Comparison of ENCODE assay signal across 8 cellular contexts in genomic region chr14:20461230-20462141, GRCh38. TPM values are rescaled to one million over a fixed set of nuclear protein-coding genes. Genes with fewer than 3 reads are reported as not detected.
A peak's percentile ranks its signal among the peaks of the same experiment; 100 is the strongest.
DNase-seq lines count a peak whose midpoint lies in the region; ATAC-seq and TF ChIP-seq lines count a peak whose summit lies in the region.

PIP4P1 (minus strand) TSS chr14:20461434; CDS start chr14:20461325, 109 bp downstream.

- H2BK5ac ChIP-seq in H9 (ENCODE audit: insufficient read length, low read length): no peak within 1 kb of the TSS

- no peaks in the 10 kb centered on the region; the same call in 1 of the 2 replicates for H3K4me1 ChIP-seq in H9 (ENCODE audit: insufficient read depth, low read length)

- H2BK120ac ChIP-seq in H9 (ENCODE audit: low read depth, low read length, poor library complexity, severe bottlenecking): peak within 1 kb of the TSS; percentile 69

- H3K27me3 ChIP-seq in H9 (ENCODE audit: insufficient read depth, low read length): no peaks in the 10 kb centered on the region
- H3K27me3 ChIP-seq in MG63: no peaks in the 10 kb centered on the region

- H3K4me3 Mint-ChIP-seq in H9: peak within 1 kb of the TSS; percentile 89 to 93
- peak within 1 kb of the TSS; percentile 95 for H3K4me3 Mint-ChIP-seq in natural killer cell treated with Interleukin-12 subunit alpha and Interleukin-12 subunit beta and Interleukin-15 and Interleukin-18, amount 100 ng/mL, for 72 hours

- H4K91ac ChIP-seq in H9 (ENCODE audit: insufficient read length, low read depth, low read length): no peak within 1 kb of the TSS

- no peak within 1 kb of the TSS for H4K8ac ChIP-seq in H9 (replicated peaks; ENCODE audit: insufficient read length, low read depth, low read length)

- peaks cover 4 to 5% of the 10 kb centered on the region in 2 experiments; a peak in 3 of 5 replicates for H3K9me3 Mint-ChIP-seq in H9
- no peaks in the 10 kb centered on the region for H3K9me3 Mint-ChIP-seq in natural killer cell treated with Interleukin-12 subunit alpha and Interleukin-12 subunit beta and Interleukin-15 and Interleukin-18, amount 100 ng/mL, for 72 hours

- peak; percentile 97 for ATAC-seq in natural killer cell treated with Interleukin-12 subunit alpha and Interleukin-12 subunit beta and Interleukin-15 and Interleukin-18, amount 100 ng/mL, for 72 hours
- ATAC-seq in stimulated activated naive CD8-positive, alpha-beta T cell treated with anti-CD3 and anti-CD28 coated beads, Interleukin-15, Interleukin-2, amounts not matched to agents 100 U/mL and 50 U/mL, for 24 hours: peak; percentile 98

- H2AK5ac ChIP-seq in H9 (ENCODE audit: insufficient read length, low read length): no peak within 1 kb of the TSS

- no peak within 1 kb of the TSS; the same call in 1 of the 2 replicates for H3K4ac ChIP-seq in H9 (ENCODE audit: low read depth, low read length)

- no peak within 1 kb of the TSS for H2BK12ac ChIP-seq in H9 (ENCODE audit: insufficient read length, low read depth, low read length)

- no peak within 1 kb of the TSS for H3K56ac ChIP-seq in H9 (ENCODE audit: insufficient read length, low read depth, low read length)

- H3K9me3 ChIP-seq in H9 (ENCODE audit: control insufficient read depth, low read depth, low read length) (no peaks in the 10 kb centered on the region), MG63 (no peaks in the 10 kb centered on the region)

- peak within 1 kb of the TSS; percentile 72 for H3K9ac ChIP-seq in H9 (ENCODE audit: extremely low read depth, insufficient read length, low read length)

- no peak within 1 kb of the TSS for H4K5ac ChIP-seq in H9 (ENCODE audit: insufficient read length, low read depth, low read length)

- no peak within 1 kb of the TSS for H3T11ph ChIP-seq in H9 (ENCODE audit: low read length)

- DNase-seq in ELR (ENCODE audit: low read depth): peak; percentile 99
- DNase-seq in H9: peak; percentile 100
- DNase-seq in MG63: peak; percentile 98
- DNase-seq in SHP77 treated with DMSO at 0.1 percent for 48 hours (lab: John Stamatoyannopoulos, UW): peak; percentile 100
- peak; percentile 100 for DNase-seq in activated effector memory CD4-positive, alpha-beta T cell treated with anti-CD3 and anti-CD28 coated beads, Interleukin-2, amount 50 U/mL, for 16 hours
- peak; percentile 100 for DNase-seq in fibroblast of pulmonary artery (ENCODE audit: low read depth)
- peak; percentile 99 for DNase-seq in natural killer cell treated with Interleukin-12 subunit alpha and Interleukin-12 subunit beta and Interleukin-15 and Interleukin-18, amount 100 ng/mL, for 72 hours (ENCODE audit: low spot score)
- DNase-seq in stimulated activated naive CD8-positive, alpha-beta T cell treated with anti-CD3 and anti-CD28 coated beads, Interleukin-15, Interleukin-2, amounts not matched to agents 100 U/mL and 50 U/mL, for 24 hours: peak; percentile 98

- WGBS in H9 (ENCODE audit: extremely low coverage, insufficient read length, low lambda C conversion rate): no CpG with 5 or more reads among the region's 67 CpGs

- H3K4me2 ChIP-seq in H9 (ENCODE audit: insufficient read depth, insufficient read length, low read length): peak within 1 kb of the TSS; percentile 95

- no peak within 1 kb of the TSS for H2AFZ ChIP-seq in H9 (ENCODE audit: low read length)

- peaks cover 22% of the 10 kb centered on the region for H3K36me3 ChIP-seq in MG63

- H3K23me2 ChIP-seq in H9 (ENCODE audit: insufficient read length, low read depth, low read length, poor library complexity, severe bottlenecking): peaks cover 4% of the 10 kb centered on the region

- no peaks in the 10 kb centered on the region for H4K20me1 ChIP-seq in H9 (ENCODE audit: control insufficient read depth, insufficient read depth, insufficient read length)

- H3K27ac ChIP-seq in H9 (ENCODE audit: insufficient read length, low read depth, low read length): peak within 1 kb of the TSS; percentile 57

- H2BK15ac ChIP-seq in H9 (ENCODE audit: low read depth, low read length): no peak within 1 kb of the TSS

- H2BK20ac ChIP-seq in H9 (ENCODE audit: low read depth, low read length, poor library complexity, severe bottlenecking): no peak within 1 kb of the TSS

- H3K79me2 ChIP-seq in H9 (ENCODE audit: insufficient read depth, low read length): peaks cover 5% of the 10 kb centered on the region; the same call in 1 of the 2 replicates

- H3K36me3 Mint-ChIP-seq in H9 (ENCODE audit: insufficient read depth in 1 of 3, low read depth in 3 of 3): peaks cover 0 to 24% (median 18%) of the 10 kb centered on the region in 3 experiments
- peaks cover 15% of the 10 kb centered on the region for H3K36me3 Mint-ChIP-seq in natural killer cell treated with Interleukin-12 subunit alpha and Interleukin-12 subunit beta and Interleukin-15 and Interleukin-18, amount 100 ng/mL, for 72 hours

- H3K4me3 ChIP-seq in MG63 (peak within 1 kb of the TSS; percentile 68), fibroblast of pulmonary artery (replicated peaks; ENCODE audit: low read depth, low read length) (peak within 1 kb of the TSS; percentile 89)

- H3K23ac ChIP-seq in H9 (ENCODE audit: insufficient read length, low read depth, low read length): no peak within 1 kb of the TSS

- H3K79me1 ChIP-seq in H9 (ENCODE audit: insufficient read depth, low read depth, low read length, poor library complexity, severe bottlenecking): peaks cover 6% of the 10 kb centered on the region

- peak within 1 kb of the TSS; percentile 68 for H3K18ac ChIP-seq in H9 (ENCODE audit: insufficient read length, low read depth, low read length)

- peak within 1 kb of the TSS; percentile 85 for H3K14ac ChIP-seq in H9 (ENCODE audit: insufficient read depth, low read length)

- TF ChIP-seq CTCF in H9 (conservative IDR thresholded peaks at IDR 0.05) (no peak), fibroblast of pulmonary artery (IDR thresholded peaks at IDR 0.05; ENCODE audit: low read length, missing control alignments) (no peak)

- no peaks in the 10 kb centered on the region; the same call in 1 of the 2 replicates for H3K27me3 Mint-ChIP-seq in H9 (ENCODE audit: low read depth)
- no peaks in the 10 kb centered on the region for H3K27me3 Mint-ChIP-seq in natural killer cell treated with Interleukin-12 subunit alpha and Interleukin-12 subunit beta and Interleukin-15 and Interleukin-18, amount 100 ng/mL, for 72 hours

- H3K27ac Mint-ChIP-seq in H9: peak within 1 kb of the TSS; percentile 95 to 100 (median 97)
- H3K27ac Mint-ChIP-seq in natural killer cell treated with Interleukin-12 subunit alpha and Interleukin-12 subunit beta and Interleukin-15 and Interleukin-18, amount 100 ng/mL, for 72 hours: peak within 1 kb of the TSS; percentile 80 to 92

- H3K4me1 Mint-ChIP-seq in H9: peaks cover 18 to 26% of the 10 kb centered on the region in 2 experiments
- H3K4me1 Mint-ChIP-seq in natural killer cell treated with Interleukin-12 subunit alpha and Interleukin-12 subunit beta and Interleukin-15 and Interleukin-18, amount 100 ng/mL, for 72 hours (ENCODE audit: low read depth in 2 of 2): peaks cover 24 to 27% of the 10 kb centered on the region in 2 donors

RNA-seq across cellular contexts. Expression of gene PIP4P1, which starts in this region (rescaled TPM):
- 38.5 and 41.6 TPM in 2 replicates for total RNA-seq in H9 (2021)
- 21.4 and 23.3 TPM in 2 replicates for total RNA-seq in MG63 (2014; rRNA removed; shearing (Covaris generic); ENCODE audit: low replicate concordance)
- 10 to 100 TPM; 33.3 to 34.5 TPM for total RNA-seq in natural killer cell treated with Interleukin-12 subunit alpha and Interleukin-12 subunit beta and Interleukin-15 and Interleukin-18, amount 100 ng/mL, for 72 hours

Comparison
In these comparisons a context has a peak if more than half of its experiments do, and no peak if none do; other contexts are left out.
1. Peak in every context shown above with its lines: DNase-seq, ATAC-seq, H3K4me3 ChIP-seq and H3K27ac ChIP-seq.